Comparison of ENCODE assay signal across 15 cellular contexts in genomic region chr14:98700748-98701147, GRCh38.
A peak's percentile ranks its signal among the peaks of the same experiment; 100 is the strongest.
DNase-seq lines count a peak whose midpoint lies in the region; ATAC-seq, FAIRE-seq and TF ChIP-seq lines count a peak whose summit lies in the region.
"Had no signal": no experiment of that assay in that cellular context is flagged by ENCODE, and none has a peak within 500 bp of the region (broad histone marks: within the 10 kb centered on the region; RNA-seq: fewer than 3 reads in every experiment).

No MANE protein-coding gene starts in this region.

- no peak overlapping the region for H3K4me3 ChIP-seq in bronchial epithelial cell (ENCODE audit: low read depth, low read length)
- H3K4me3 ChIP-seq: A549, GM23248 had no signal

- H3K23me2 ChIP-seq in H9 (ENCODE audit: insufficient read length, low read depth, low read length, poor library complexity, severe bottlenecking), result no peaks in the 10 kb centered on the region

- H3K9me3 Mint-ChIP-seq in H9, result peaks cover 2 to 7% of the 10 kb centered on the region in 2 experiments; a peak in 2 of 5 replicates

- no peak overlapping the region for H3K4ac ChIP-seq in H9 (ENCODE audit: low read depth, low read length)

- H3K27ac ChIP-seq in C4-2B (no peak overlapping the region), H9 (ENCODE audit: insufficient read length, low read depth, low read length) (no peak overlapping the region)
- H3K27ac ChIP-seq: A549, GM23248 had no signal

- H3K56ac ChIP-seq in H9 (ENCODE audit: insufficient read length, low read depth, low read length), result no peak overlapping the region

- H2BK12ac ChIP-seq in H9 (ENCODE audit: insufficient read length, low read depth, low read length), result no peak overlapping the region

- H3K27me3 ChIP-seq in H9 (ENCODE audit: insufficient read depth, low read length) (no peaks in the 10 kb centered on the region), bronchial epithelial cell (ENCODE audit: control insufficient read depth, insufficient read depth, low read length) (no peaks in the 10 kb centered on the region)
- H3K27me3 ChIP-seq: BE2C had no signal

- no peak overlapping the region for H3K23ac ChIP-seq in H9 (ENCODE audit: insufficient read length, low read depth, low read length)

- H3K4me1 ChIP-seq in H9 (ENCODE audit: insufficient read depth, low read length), result no peaks in the 10 kb centered on the region
- H3K4me1 ChIP-seq: A549, BE2C had no signal

- no peak overlapping the region for H3K27ac Mint-ChIP-seq in H9
- H3K27ac Mint-ChIP-seq: CD14-positive monocyte; CD8-positive, alpha-beta T cell had no signal

- H3K79me1 ChIP-seq in H9 (ENCODE audit: insufficient read depth, low read depth, low read length, poor library complexity, severe bottlenecking), result no peaks in the 10 kb centered on the region

- no peak overlapping the region for H3K4me2 ChIP-seq in H9 (ENCODE audit: insufficient read depth, insufficient read length, low read length)
- H3K4me2 ChIP-seq: A549 had no signal

- H3K9ac ChIP-seq in H9 (ENCODE audit: extremely low read depth, insufficient read length, low read length), result no peak overlapping the region
- H3K9ac ChIP-seq: GM23248 had no signal

- H4K20me1 ChIP-seq in H9 (ENCODE audit: control insufficient read depth, insufficient read depth, insufficient read length), result no peaks in the 10 kb centered on the region

- no peak overlapping the region for H2BK20ac ChIP-seq in H9 (ENCODE audit: low read depth, low read length, poor library complexity, severe bottlenecking)

- H3K27me3 Mint-ChIP-seq in H9 (ENCODE audit: low read depth), result no peaks in the 10 kb centered on the region

- H3K4me3 Mint-ChIP-seq in H9, result no peak overlapping the region
- H3K4me3 Mint-ChIP-seq: CD14-positive monocyte; CD8-positive, alpha-beta T cell had no signal

- no peak overlapping the region for H2AFZ ChIP-seq in H9 (ENCODE audit: low read length)
- H2AFZ ChIP-seq: GM23248 had no signal

- H3K14ac ChIP-seq in H9 (ENCODE audit: insufficient read depth, low read length), result no peak overlapping the region

- no peak overlapping the region for H2BK5ac ChIP-seq in H9 (ENCODE audit: insufficient read length, low read length)

- no CpG with 5 or more reads among the region's 3 CpGs for WGBS in H9 (ENCODE audit: extremely low coverage, insufficient read length, low lambda C conversion rate)

- no peak overlapping the region for H4K91ac ChIP-seq in H9 (ENCODE audit: insufficient read length, low read depth, low read length)

- no peak for DNase-seq in H9
- DNase-seq in bronchial epithelial cell (ENCODE audit: low read depth), result peak; percentile 7
- DNase-seq in mucosa of gallbladder (ENCODE audit: low spot score), result peak; percentile 4
- no peak for DNase-seq in COLO829 (ENCODE audit: low spot score)
- DNase-seq: BE2C; CD8-positive, alpha-beta T cell; DMS53; GF-D8; GM23248; H7; KG1 had no signal

- no peaks in the 10 kb centered on the region for H3K9me3 ChIP-seq in H9 (ENCODE audit: control insufficient read depth, low read depth, low read length)
- H3K9me3 ChIP-seq: A549 had no signal

- no peaks in the 10 kb centered on the region for H3K79me2 ChIP-seq in H9 (ENCODE audit: insufficient read depth, low read length)

- no peak for ATAC-seq in GM21381 (IDR thresholded peaks at IDR 0.05; ENCODE audit: unreplicated experiment)
- ATAC-seq: A549; CD8-positive, alpha-beta T cell had no signal

- H4K8ac ChIP-seq in H9 (replicated peaks; ENCODE audit: insufficient read length, low read depth, low read length), result no peak overlapping the region

- no peak overlapping the region for H2BK120ac ChIP-seq in H9 (ENCODE audit: low read depth, low read length, poor library complexity, severe bottlenecking)

- H2BK15ac ChIP-seq in H9 (ENCODE audit: low read depth, low read length), result no peak overlapping the region

- H3K36me3 ChIP-seq in bronchial epithelial cell (ENCODE audit: control insufficient read depth, insufficient read depth, low read length), result no peaks in the 10 kb centered on the region
- H3K36me3 ChIP-seq: BE2C had no signal

- no peaks in the 10 kb centered on the region; a peak in 1 of 7 replicates for H3K36me3 Mint-ChIP-seq in H9 (ENCODE audit: insufficient read depth in 1 of 3, low read depth in 3 of 3)
- H3K36me3 Mint-ChIP-seq: CD14-positive monocyte; CD8-positive, alpha-beta T cell had no signal

- H2AK5ac ChIP-seq in H9 (ENCODE audit: insufficient read length, low read length), result no peak overlapping the region

- TF ChIP-seq CTCF in C4-2B (conservative IDR thresholded peaks at IDR 0.05) (0 out of 2 replicates have a peak, but pooled peaks have one; percentile 3), H9 (conservative IDR thresholded peaks at IDR 0.05) (0 out of 3 replicates have a peak, but pooled peaks have one; percentile 11), bronchial epithelial cell (IDR thresholded peaks at IDR 0.05; ENCODE audit: insufficient read depth, low read length, severe bottlenecking) (no peak)

- no peak for FAIRE-seq in bronchial epithelial cell (lab: Jason Lieb, UNC)
- FAIRE-seq: A549 had no signal

- no peak overlapping the region for H3K18ac ChIP-seq in H9 (ENCODE audit: insufficient read length, low read depth, low read length)

- H4K5ac ChIP-seq in H9 (ENCODE audit: insufficient read length, low read depth, low read length), result no peak overlapping the region

- H3K4me1 Mint-ChIP-seq in H9, result peaks cover 19 to 31% of the 10 kb centered on the region in 2 experiments

- no peak overlapping the region for H3T11ph ChIP-seq in H9 (ENCODE audit: low read length)

Comparison
In these comparisons a context has a peak if more than half of its experiments do, and no peak if none do; other contexts are left out.
1. DNase-seq: peak in bronchial epithelial cell (single experiment) and mucosa of gallbladder (single experiment); none in H9 (single experiment) and COLO829 (single experiment).